ENCODE assay signal across 12 cellular contexts in the genomic region with DNA sequence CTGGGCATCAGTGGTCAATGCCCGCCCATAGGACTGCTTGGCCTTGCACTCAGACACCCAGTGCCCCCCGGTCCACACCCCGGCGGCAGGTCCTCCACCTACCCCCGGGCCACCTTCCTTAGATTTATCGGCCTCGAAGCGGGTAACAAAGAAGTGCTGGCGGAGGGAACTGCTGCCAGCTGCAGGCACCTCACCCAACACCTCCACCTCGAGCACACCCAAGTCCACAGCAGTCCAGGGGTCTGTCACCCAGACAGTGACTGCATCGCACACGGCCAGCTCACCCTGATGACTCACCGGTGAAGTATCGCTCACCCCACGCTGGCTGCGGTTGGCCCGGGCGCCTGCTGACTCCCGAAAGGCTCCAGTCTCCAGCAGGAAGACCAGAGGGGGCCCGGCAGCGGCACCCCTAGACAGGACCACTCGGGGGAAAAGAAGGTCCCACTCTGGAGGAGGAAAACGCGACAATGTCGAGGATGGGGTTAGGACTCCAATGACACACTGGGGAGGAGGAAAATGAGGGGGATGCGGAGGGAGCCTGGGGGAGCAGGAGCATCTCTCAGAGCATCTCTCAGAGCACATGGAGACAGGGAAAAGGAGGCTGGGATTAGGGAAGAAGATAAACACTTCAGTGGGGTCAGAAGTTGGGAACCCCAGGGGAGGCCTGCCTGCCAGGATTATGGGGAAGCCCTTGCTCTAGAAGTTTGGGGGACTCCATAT. TPM values are rescaled to one million over a fixed set of nuclear protein-coding genes. Genes with fewer than 3 reads are reported as not detected.
DNase-seq lines count a peak whose midpoint lies in the region; FAIRE-seq and TF ChIP-seq lines count a peak whose summit lies in the region.
"Not testable (repeated sequence)": the region's sequence is repeated elsewhere in the genome, so short reads cannot be mapped to it uniquely, and the experiment has no call there.
"Had no signal": no experiment of that assay in that cellular context is flagged by ENCODE, and none has a peak within 500 bp of the region (broad histone marks: within the 10 kb centered on the region; RNA-seq: fewer than 3 reads in every experiment).

No MANE protein-coding gene starts in this region.

- in situ Hi-C loops in Caki2 (cut with HindIII; ENCODE audit: low pct_unique_long_range_greater_than_20kb, low sequenced_read_pairs) = not testable (repeated sequence)

- H3K4me1 ChIP-seq in skeletal muscle satellite cell (ENCODE audit: control insufficient read depth, insufficient read depth, low read length) = peaks cover 19% of the 10 kb centered on the region

- peak; percentile 79 for FAIRE-seq in RCC 7860 (lab: Jason Lieb, UNC)

- H3K36me3 ChIP-seq in skeletal muscle satellite cell (ENCODE audit: insufficient read depth, low read length) = not testable (repeated sequence)

- H3K4me3 ChIP-seq in fibroblast of the aortic adventitia (ENCODE audit: low read depth, low read length); skeletal muscle satellite cell (ENCODE audit: low read length): not testable (repeated sequence)

- not testable (repeated sequence) for H3K9ac ChIP-seq in skeletal muscle satellite cell (ENCODE audit: low read depth, low read length)

- DNase-seq in Caki2 (ENCODE audit: low read depth) (peak; percentile 74), HS-27A (ENCODE audit: low read depth) (peak; percentile 62), RCC 7860 (ENCODE audit: low spot score) (peak; percentile 90), astrocyte of the hippocampus (ENCODE audit: low read depth, low spot score) (peak; percentile 86), fibroblast of the aortic adventitia (ENCODE audit: low read depth) (peak; percentile 42)

- not testable (repeated sequence) for TF ChIP-seq CTCF in fibroblast of the aortic adventitia (IDR thresholded peaks at IDR 0.05; ENCODE audit: insufficient read depth, low read length)

- H3K4me2 ChIP-seq in skeletal muscle satellite cell (ENCODE audit: low read length) = peak overlapping the region; percentile 8

- H3K9me3 ChIP-seq in skeletal muscle satellite cell (replicated peaks; ENCODE audit: low read length) = not testable (repeated sequence)

- not testable (repeated sequence) for H3K27me3 ChIP-seq in skeletal muscle satellite cell (ENCODE audit: control insufficient read depth, insufficient read depth, low read length)

RNA-seq across cellular contexts. Expression of a gene that starts 2.0 kb away (rescaled TPM):
- not detected in 2 replicates for total RNA-seq in Caki2 (2014; rRNA removed; shearing (Covaris generic); ENCODE audit: low replicate concordance)
- total RNA-seq in fibroblast of the aortic adventitia (ENCODE audit: low replicate concordance) = not detected in 2 replicates
- not detected in 2 replicates for total RNA-seq in skeletal muscle satellite cell (2012; rRNA removed)
- total RNA-seq: activated CD4-positive, alpha-beta memory T cell treated with anti-CD3 and anti-CD28 coated beads, Interleukin-2, amount 10 ng/mL, durations not matched to agents 7 days and 5 days; cardiac muscle cell; dermis blood vessel endothelial cell; frontal cortex; lung; pulmonary artery endothelial cell had no signal

RNA-seq across cellular contexts. Expression of a gene that starts 4.9 kb away (rescaled TPM):
- total RNA-seq in Caki2 (2014; rRNA removed; shearing (Covaris generic); ENCODE audit: low replicate concordance) = not detected in 2 replicates
- total RNA-seq in fibroblast of the aortic adventitia (ENCODE audit: low replicate concordance) = not detected in 2 replicates
- total RNA-seq in skeletal muscle satellite cell (2012; rRNA removed) = 1.1 TPM in 1 of 2 replicates, not detected in the other
- total RNA-seq: activated CD4-positive, alpha-beta memory T cell treated with anti-CD3 and anti-CD28 coated beads, Interleukin-2, amount 10 ng/mL, durations not matched to agents 7 days and 5 days; cardiac muscle cell; dermis blood vessel endothelial cell; frontal cortex; lung; pulmonary artery endothelial cell had no signal

RNA-seq across cellular contexts. Expression of a gene that starts 7.0 kb away (rescaled TPM):
- 3.7 TPM in 1 of 2 replicates, not detected in the other for total RNA-seq in Caki2 (2014; rRNA removed; shearing (Covaris generic); ENCODE audit: low replicate concordance)
- total RNA-seq in fibroblast of the aortic adventitia (ENCODE audit: low replicate concordance) = not detected in 2 replicates
- not detected in 2 replicates for total RNA-seq in skeletal muscle satellite cell (2012; rRNA removed)
- total RNA-seq: activated CD4-positive, alpha-beta memory T cell treated with anti-CD3 and anti-CD28 coated beads, Interleukin-2, amount 10 ng/mL, durations not matched to agents 7 days and 5 days; cardiac muscle cell; dermis blood vessel endothelial cell; frontal cortex; pulmonary artery endothelial cell had no signal

RNA-seq across cellular contexts. Expression of a gene that starts 10.2 kb away (rescaled TPM):
- 1.7 TPM in 1 of 2 replicates, not detected in the other for total RNA-seq in Caki2 (2014; rRNA removed; shearing (Covaris generic); ENCODE audit: low replicate concordance)
- not detected in 2 replicates for total RNA-seq in fibroblast of the aortic adventitia (ENCODE audit: low replicate concordance)
- total RNA-seq in skeletal muscle satellite cell (2012; rRNA removed) = not detected in 2 replicates
- total RNA-seq: activated CD4-positive, alpha-beta memory T cell treated with anti-CD3 and anti-CD28 coated beads, Interleukin-2, amount 10 ng/mL, durations not matched to agents 7 days and 5 days; cardiac muscle cell; dermis blood vessel endothelial cell; frontal cortex; lung; pulmonary artery endothelial cell had no signal

RNA-seq across cellular contexts. Expression of a gene that starts 14.6 kb away (rescaled TPM):
- not detected in 2 replicates for total RNA-seq in Caki2 (2014; rRNA removed; shearing (Covaris generic); ENCODE audit: low replicate concordance)
- total RNA-seq in fibroblast of the aortic adventitia (ENCODE audit: low replicate concordance) = not detected in 2 replicates
- total RNA-seq in skeletal muscle satellite cell (2012; rRNA removed) = not detected in 2 replicates
- total RNA-seq: activated CD4-positive, alpha-beta memory T cell treated with anti-CD3 and anti-CD28 coated beads, Interleukin-2, amount 10 ng/mL, durations not matched to agents 7 days and 5 days; cardiac muscle cell; dermis blood vessel endothelial cell; frontal cortex; lung; pulmonary artery endothelial cell had no signal
